ENCODE assay signal across 8 cellular contexts in genomic region chr1:113930499-113931161, GRCh38. TPM values are rescaled to one million over a fixed set of nuclear protein-coding genes. Genes with fewer than 3 reads are reported as not detected.
A peak's percentile ranks its signal among the peaks of the same experiment; 100 is the strongest.
DNase-seq lines count a peak whose midpoint lies in the region; ATAC-seq and TF ChIP-seq lines count a peak whose summit lies in the region.

No MANE protein-coding gene starts in this region.

- peak overlapping the region; percentile 96 for H3K4me3 Mint-ChIP-seq in activated T-cell treated with anti-CD3 and anti-CD28 coated beads, Interleukin-2, amount 50 U/mL, for 24 hours

- intact Hi-C loops in vagina (cut with DNase I) = no loop called here

- peak overlapping the region; percentile 77 for H3K9ac ChIP-seq in OCI-LY3 (ENCODE audit: low read length)

- ATAC-seq in GM18519 (IDR thresholded peaks at IDR 0.05; ENCODE audit: low FRiP score, unreplicated experiment) = peak; percentile 29
- peak; percentile 27 for ATAC-seq in HG02852 (IDR thresholded peaks at IDR 0.05; ENCODE audit: unreplicated experiment)

- H3K27me3 Mint-ChIP-seq in activated T-cell treated with anti-CD3 and anti-CD28 coated beads, Interleukin-2, amount 50 U/mL, for 24 hours = no peaks in the 10 kb centered on the region

- no peaks in the 10 kb centered on the region for H3K9me3 ChIP-seq in OCI-LY3 (ENCODE audit: insufficient read depth, low read length)
- H3K9me3 ChIP-seq in vagina = no peaks in the 10 kb centered on the region

- TF ChIP-seq CTCF in OCI-LY3 (IDR thresholded peaks at IDR 0.05; ENCODE audit: low read depth, low read length) = no peak
- no peak for TF ChIP-seq CTCF in vagina (IDR thresholded peaks at IDR 0.05)

- H3K36me3 ChIP-seq in OCI-LY3 (replicated peaks; ENCODE audit: low read depth, low read length) (no peaks in the 10 kb centered on the region), vagina (no peaks in the 10 kb centered on the region)

- H3K36me3 Mint-ChIP-seq in activated T-cell treated with anti-CD3 and anti-CD28 coated beads, Interleukin-2, amount 50 U/mL, for 24 hours (ENCODE audit: low read depth) = peaks cover 38% of the 10 kb centered on the region

- H3K9me3 Mint-ChIP-seq in activated T-cell treated with anti-CD3 and anti-CD28 coated beads, Interleukin-2, amount 50 U/mL, for 24 hours = no peaks in the 10 kb centered on the region

- H3K27ac ChIP-seq in OCI-LY3 (ENCODE audit: low read length) (peak overlapping the region; percentile 48), vagina (peak overlapping the region; percentile 92)

- no peaks in the 10 kb centered on the region for H3K27me3 ChIP-seq in OCI-LY3 (ENCODE audit: low read depth, low read length)
- H3K27me3 ChIP-seq in vagina = no peaks in the 10 kb centered on the region

- peak overlapping the region; percentile 92 for H3K4me2 ChIP-seq in OCI-LY3 (ENCODE audit: low read length)

- peak overlapping the region; percentile 98 for H3K27ac Mint-ChIP-seq in activated T-cell treated with anti-CD3 and anti-CD28 coated beads, Interleukin-2, amount 50 U/mL, for 24 hours

- no peak overlapping the region for H2AFZ ChIP-seq in OCI-LY3 (ENCODE audit: low read depth, low read length)

- H3K4me3 ChIP-seq in OCI-LY3 (ENCODE audit: low read length) (peak overlapping the region; percentile 98), vagina (peak overlapping the region; percentile 81 to 99)

- H3K4me1 ChIP-seq in OCI-LY3 (ENCODE audit: low read length) = peaks cover 20% of the 10 kb centered on the region
- H3K4me1 ChIP-seq in vagina = peaks cover 52% of the 10 kb centered on the region

- H3K4me1 Mint-ChIP-seq in activated T-cell treated with anti-CD3 and anti-CD28 coated beads, Interleukin-2, amount 50 U/mL, for 24 hours (ENCODE audit: low read depth) = peaks cover 61% of the 10 kb centered on the region

- no peak for TF ChIP-seq POLR2A in vagina (IDR thresholded peaks at IDR 0.05)

- peaks cover 62% of the 10 kb centered on the region for H3K79me2 ChIP-seq in OCI-LY3 (ENCODE audit: low read length)

- peak; percentile 59 for DNase-seq in activated T-cell treated with anti-CD3 and anti-CD28 coated beads, Interleukin-2, amount 50 U/mL, for 24 hours
- DNase-seq in fibroblast of peridontal ligament (ENCODE audit: extremely low read depth) (peak; percentile 77), pons (ENCODE audit: low spot score) (peak; percentile 26), vagina (ENCODE audit: extremely low spot score in 2 of 2) (no peak), NCI-H1092 (lab: John Stamatoyannopoulos, UW) (no peak)

- H4K20me1 ChIP-seq in OCI-LY3 (ENCODE audit: insufficient read depth, low read length) = peaks cover 30% of the 10 kb centered on the region

RNA-seq across cellular contexts. Expression of gene HIPK1, which starts 1.5 kb away (rescaled TPM):
- 52.3 TPM for total RNA-seq in vagina

RNA-seq across cellular contexts. Expression of gene DCLRE1B, which starts 25.5 kb away (rescaled TPM):
- 5.2 TPM for total RNA-seq in vagina

RNA-seq across cellular contexts. Expression of gene AP4B1, which starts 26.0 kb away (rescaled TPM):
- 6.9 TPM for total RNA-seq in vagina

RNA-seq across cellular contexts. Expression of gene BCL2L15, which starts 43.2 kb away (rescaled TPM):
- total RNA-seq in vagina = 2.9 TPM

RNA-seq across cellular contexts. Expression of gene OLFML3, which starts 48.6 kb away (rescaled TPM):
- total RNA-seq in vagina = 108 TPM

Comparison
In these comparisons a context has a peak if more than half of its experiments do, and no peak if none do; other contexts are left out.
1. DNase-seq: peak in activated T-cell treated with anti-CD3 and anti-CD28 coated beads, Interleukin-2, amount 50 U/mL, for 24 hours (single experiment), fibroblast of peridontal ligament (single experiment) and pons (single experiment); none in vagina (0 of 2) and NCI-H1092 (single experiment).